In the genomic region with DNA sequence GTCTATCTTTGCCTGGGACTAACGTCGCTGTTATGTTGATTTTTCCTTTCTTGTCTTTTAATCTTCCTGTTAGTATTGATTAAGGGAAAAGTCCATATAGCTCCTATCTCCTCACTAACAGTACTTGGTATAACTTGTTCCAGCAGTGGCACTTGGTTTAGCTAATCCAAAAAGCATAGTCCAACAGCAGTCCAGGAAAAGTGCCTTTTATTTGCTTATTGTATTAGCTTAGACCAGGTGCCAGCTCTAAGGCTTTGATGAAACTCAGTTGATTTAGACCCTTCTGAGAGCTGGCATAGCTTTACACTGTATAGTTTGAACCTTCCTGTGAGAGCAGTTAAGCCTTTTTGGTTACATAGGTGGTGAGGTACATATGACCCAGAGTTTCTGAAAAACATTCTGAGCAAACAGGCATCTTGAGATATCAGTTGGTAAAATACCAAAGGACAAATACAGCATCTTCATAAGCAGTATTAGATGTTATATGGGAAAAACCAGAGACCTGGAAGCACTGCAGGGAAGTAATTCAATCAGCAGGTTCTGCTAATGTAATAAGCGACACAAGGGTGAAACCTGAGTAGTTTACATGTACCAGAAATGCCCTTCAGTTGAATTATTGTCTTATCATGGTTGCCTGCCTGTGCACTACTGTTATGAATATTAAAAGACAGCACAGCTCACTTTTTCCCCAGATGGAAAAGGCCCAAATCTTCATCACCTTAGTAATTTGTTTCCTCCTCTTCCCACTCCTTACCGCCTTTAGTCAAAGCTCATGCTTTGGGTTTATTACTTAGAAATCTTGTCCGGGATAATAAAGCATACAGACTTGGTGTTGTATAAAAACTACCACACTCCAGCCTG, we compare ENCODE assay signal across 13 cellular contexts. TPM values are rescaled to one million over a fixed set of nuclear protein-coding genes. Genes with fewer than 3 reads are reported as not detected.
DNase-seq lines count a peak whose midpoint lies in the region; ATAC-seq and TF ChIP-seq lines count a peak whose summit lies in the region.
"Had no signal": no experiment of that assay in that cellular context is flagged by ENCODE, and none has a peak within 500 bp of the region (broad histone marks: within the 10 kb centered on the region; RNA-seq: fewer than 3 reads in every experiment).

No MANE protein-coding gene starts in this region.

- no peaks in the 10 kb centered on the region for H3K9me3 Mint-ChIP-seq in activated CD4-positive, alpha-beta T cell treated with anti-CD3 and anti-CD28 coated beads for 36 hours (ENCODE audit: low read depth)
- H3K9me3 Mint-ChIP-seq in T-cell, result no peaks in the 10 kb centered on the region
- H3K9me3 Mint-ChIP-seq: HFFc6 had no signal

- H2AFZ ChIP-seq in OCI-LY7 (ENCODE audit: low read length), result no peak overlapping the region

- peak overlapping the region; percentile 47 for H3K27ac Mint-ChIP-seq in activated CD4-positive, alpha-beta T cell treated with anti-CD3 and anti-CD28 coated beads for 36 hours
- H3K27ac Mint-ChIP-seq in T-cell, result no peak overlapping the region
- H3K27ac Mint-ChIP-seq: HFFc6 had no signal

- H3K36me3 ChIP-seq in neutrophil (no peaks in the 10 kb centered on the region), OCI-LY7 (ENCODE audit: insufficient read depth, low read length) (no peaks in the 10 kb centered on the region)
- H3K36me3 ChIP-seq: esophagus muscularis mucosa had no signal

- no peaks in the 10 kb centered on the region for H4K20me1 ChIP-seq in OCI-LY7 (ENCODE audit: insufficient read depth, low read length)

- H3K4me1 ChIP-seq in neutrophil (ENCODE audit: control insufficient read depth in 1 of 2, insufficient read depth in 1 of 2, low read depth in 1 of 2, low read length in 1 of 2), result peaks cover 83 to 89% of the 10 kb centered on the region in 2 experiments
- no peaks in the 10 kb centered on the region for H3K4me1 ChIP-seq in OCI-LY7 (ENCODE audit: insufficient read depth, low read length, poor library complexity, severe bottlenecking)

- H3K79me2 ChIP-seq in OCI-LY7 (ENCODE audit: insufficient read depth, low read depth, low read length), result no peaks in the 10 kb centered on the region

- no peaks in the 10 kb centered on the region for H3K27me3 ChIP-seq in neutrophil
- H3K27me3 ChIP-seq: esophagus muscularis mucosa had no signal

- TF ChIP-seq CTCF in neutrophil (IDR thresholded peaks at IDR 0.05) (no peak), OCI-LY7 (conservative IDR thresholded peaks at IDR 0.05; ENCODE audit: low read length) (no peak)

- peak; percentile 30 for DNase-seq in activated CD4-positive, alpha-beta T cell treated with anti-CD3 and anti-CD28 coated beads for 36 hours
- no peak for DNase-seq in activated CD4-positive, alpha-beta T cell treated with anti-CD3 and anti-CD28 coated beads for 4 hours
- DNase-seq in NCI-H1092 (lab: John Stamatoyannopoulos, UW), result peak; percentile 25
- DNase-seq in T-cell, result no peak
- no peak for DNase-seq in OCI-LY7 (ENCODE audit: low spot score)
- DNase-seq: activated naive CD4-positive, alpha-beta T cell treated with anti-CD3 and anti-CD28 coated beads, Interleukin-2, amount 50 U/mL, for 16 hours; HFFc6; hypothalamus; occipital lobe had no signal

- H3K27ac ChIP-seq in neutrophil (peak overlapping the region; percentile 52), OCI-LY7 (ENCODE audit: low read depth, low read length, poor library complexity, severe bottlenecking) (no peak overlapping the region)
- H3K27ac ChIP-seq: esophagus muscularis mucosa had no signal

- H3K4me3 Mint-ChIP-seq in activated CD4-positive, alpha-beta T cell treated with anti-CD3 and anti-CD28 coated beads for 36 hours, result peak overlapping the region; percentile 11
- peak overlapping the region in 2 of 3 donors; percentile 15 to 18 for H3K4me3 Mint-ChIP-seq in T-cell
- H3K4me3 Mint-ChIP-seq: HFFc6 had no signal

- H3K4me3 ChIP-seq in neutrophil (ENCODE audit: low read depth in 1 of 2, low read length in 1 of 2), result no peak overlapping the region
- no peak overlapping the region for H3K4me3 ChIP-seq in OCI-LY7 (ENCODE audit: low read depth, low read length, poor library complexity, severe bottlenecking)
- H3K4me3 ChIP-seq: esophagus muscularis mucosa had no signal

- no peaks in the 10 kb centered on the region for H3K9me2 ChIP-seq in OCI-LY7 (ENCODE audit: insufficient read depth, low read length)

- ATAC-seq in activated CD4-positive, alpha-beta T cell treated with anti-CD3 and anti-CD28 coated beads for 36 hours, result peak; percentile 73
- no peak for ATAC-seq in T-cell (replicated peaks in 1 of 4)
- ATAC-seq in HG02852 (IDR thresholded peaks at IDR 0.05; ENCODE audit: unreplicated experiment), result no peak
- no peak for ATAC-seq in GM19452 (IDR thresholded peaks at IDR 0.05; ENCODE audit: unreplicated experiment)

- H3K4me2 ChIP-seq in OCI-LY7 (ENCODE audit: low read length), result no peak overlapping the region

- peaks cover 9% of the 10 kb centered on the region for H3K27me3 Mint-ChIP-seq in activated CD4-positive, alpha-beta T cell treated with anti-CD3 and anti-CD28 coated beads for 36 hours
- peaks cover 3 to 4% of the 10 kb centered on the region in 2 donors for H3K27me3 Mint-ChIP-seq in T-cell

- no peaks in the 10 kb centered on the region for H3K36me3 Mint-ChIP-seq in activated CD4-positive, alpha-beta T cell treated with anti-CD3 and anti-CD28 coated beads for 36 hours (ENCODE audit: low read depth)
- no peaks in the 10 kb centered on the region for H3K36me3 Mint-ChIP-seq in T-cell

- POLR2A ChIA-PET in activated CD4-positive, alpha-beta T cell treated with anti-CD3 and anti-CD28 coated beads for 36 hours (lab: Charles Lee), result interaction anchor here (1.3 kb wide), 1 partner anchor 11 kb away, joined by 6 read pairs; no protein-coding TSS in a partner anchor
- POLR2A ChIA-PET in T-cell (lab: Charles Lee), result no interaction called here
- POLR2A ChIA-PET in OCI-LY7 (lab: Charles Lee), result no interaction called here

- intact Hi-C loops in activated CD4-positive, alpha-beta T cell treated with anti-CD3 and anti-CD28 coated beads for 36 hours (cut with DNase I, micrococcal nuclease), result loop anchor here in 1 of 2 experiments (1.0 kb wide), 1 partner anchor 13 kb away; a partner anchor contains a TSS
- intact Hi-C loops in OCI-LY7 (cut with micrococcal nuclease; ENCODE audit: unreplicated experiment), result no loop called here

- CTCF ChIA-PET in activated CD4-positive, alpha-beta T cell treated with anti-CD3 and anti-CD28 coated beads for 36 hours (lab: Charles Lee), result interaction anchor here (1.0 to 2.0 kb wide), 4 partner anchors 9 to 23 kb away, joined by 3 to 7 read pairs (median 4); a partner anchor contains a TSS
- CTCF ChIA-PET in T-cell (lab: Charles Lee) (interaction anchor here in 1 of 2 donors (0.8 kb wide), 1 partner anchor 397 kb away, joined by 3 read pairs; no protein-coding TSS in a partner anchor), OCI-LY7 (lab: Charles Lee; ENCODE audit: unreplicated experiment) (no interaction called here)

- H3K4me1 Mint-ChIP-seq in activated CD4-positive, alpha-beta T cell treated with anti-CD3 and anti-CD28 coated beads for 36 hours, result peaks cover 43% of the 10 kb centered on the region
- peaks cover 44 to 71% (median 46%) of the 10 kb centered on the region in 3 donors for H3K4me1 Mint-ChIP-seq in T-cell

- no TSS peak for BruUV-seq in OCI-LY7 (replicated peaks; lab: Mats Ljungman, UMichigan)

- H3K9me3 ChIP-seq in neutrophil, result no peaks in the 10 kb centered on the region
- no peaks in the 10 kb centered on the region for H3K9me3 ChIP-seq in OCI-LY7 (ENCODE audit: low read length)
- H3K9me3 ChIP-seq: esophagus muscularis mucosa had no signal

RNA-seq across cellular contexts. Expression of a gene that starts 13.0 kb away (rescaled TPM):
- 1 to 10 TPM; 2.2 to 3.8 TPM for total RNA-seq in activated CD4-positive, alpha-beta T cell treated with anti-CD3 and anti-CD28 coated beads for 36 hours
- 10 to 100 TPM in 3 of 5 donors, 1 to 10 TPM in 2; 9.0 to 12.7 (median 10.5) TPM for total RNA-seq in T-cell
- 3.2 and 3.8 TPM in 2 replicates for total RNA-seq in OCI-LY7 (2014; rRNA removed; shearing (Covaris generic))
- 2.8 and 8.0 TPM in 2 replicates for total RNA-seq in OCI-LY7 (2022)

Comparison
In these comparisons a context has a peak if more than half of its experiments do, and no peak if none do; other contexts are left out.
1. DNase-seq: peak in activated CD4-positive, alpha-beta T cell treated with anti-CD3 and anti-CD28 coated beads for 36 hours (single experiment) and NCI-H1092 (single experiment); none in activated CD4-positive, alpha-beta T cell treated with anti-CD3 and anti-CD28 coated beads for 4 hours (0 of 2), T-cell (0 of 34) and OCI-LY7 (single experiment).